Comparison of ENCODE assay signal across 9 cellular contexts in genomic region chr4:25925486-25926201, GRCh38. TPM values are rescaled to one million over a fixed set of nuclear protein-coding genes. Genes with fewer than 3 reads are reported as not detected.
A peak's percentile ranks its signal among the peaks of the same experiment; 100 is the strongest.
DNase-seq lines count a peak whose midpoint lies in the region; FAIRE-seq and TF ChIP-seq lines count a peak whose summit lies in the region.
"Had no signal": no experiment of that assay in that cellular context is flagged by ENCODE, and none has a peak within 500 bp of the region (broad histone marks: within the 10 kb centered on the region; RNA-seq: fewer than 3 reads in every experiment).

No MANE protein-coding gene starts in this region.

- TF ChIP-seq CTCF in astrocyte (IDR thresholded peaks at IDR 0.05; ENCODE audit: insufficient read depth, low read depth, low read length): peak; percentile 65
- TF ChIP-seq CTCF in kidney (IDR thresholded peaks at IDR 0.05; ENCODE audit: borderline replicate concordance, extremely low read depth, insufficient read depth): peak; percentile 29

- H3K4me1 ChIP-seq in astrocyte (ENCODE audit: insufficient read depth, low read length): peaks cover 9% of the 10 kb centered on the region
- H3K4me1 ChIP-seq in kidney (ENCODE audit: control insufficient read depth in 1 of 2, insufficient read depth in 1 of 2, low read depth in 1 of 2, low read length in 2 of 2): no peaks in the 10 kb centered on the region

- no peak for FAIRE-seq in astrocyte (lab: Jason Lieb, UNC)
- no peak for FAIRE-seq in kidney (lab: Jason Lieb, UNC)

- H3K27ac Mint-ChIP-seq in astrocyte (ENCODE audit: unreplicated experiment): no peak overlapping the region
- H3K27ac Mint-ChIP-seq: activated naive CD8-positive, alpha-beta T cell had no signal

- DNase-seq in SKM-1 (lab: John Stamatoyannopoulos, UW; ENCODE audit: unreplicated experiment): peak; percentile 16
- DNase-seq in SKM-1 treated with dmso at 0.1 percent for 144 hours (lab: John Stamatoyannopoulos, UW; ENCODE audit: unreplicated experiment): no peak
- DNase-seq in GOT3 (lab: John Stamatoyannopoulos, UW): peak; percentile 2
- peak; percentile 44 to 50 for DNase-seq in NCI-H1930 (lab: John Stamatoyannopoulos, UW)
- DNase-seq in astrocyte (ENCODE audit: low read depth): no peak
- DNase-seq in kidney: no peak
- DNase-seq in substantia nigra (lab: John Stamatoyannopoulos, UW): peak in 31 of 49 donors; percentile 2 to 54 (median 20)
- no peak for DNase-seq in effector CD8-positive, alpha-beta T cell (lab: John Stamatoyannopoulos, UW)

- peaks cover 3% of the 10 kb centered on the region for H3K9me3 Mint-ChIP-seq in astrocyte (ENCODE audit: unreplicated experiment)

- no peaks in the 10 kb centered on the region for H3K9me3 ChIP-seq in astrocyte (ENCODE audit: insufficient read depth, low read depth, low read length)
- H3K9me3 ChIP-seq in kidney (ENCODE audit: control insufficient read depth in 1 of 2, low read length in 2 of 2): no peaks in the 10 kb centered on the region

- intact Hi-C loops in kidney (cut with DNase I): no loop called here

- H3K27me3 ChIP-seq in astrocyte (ENCODE audit: insufficient read depth, low read length): no peaks in the 10 kb centered on the region

- H3K36me3 Mint-ChIP-seq in astrocyte (ENCODE audit: low read depth, unreplicated experiment): peaks cover 12% of the 10 kb centered on the region

- no peak overlapping the region for H3K4me3 Mint-ChIP-seq in astrocyte (ENCODE audit: unreplicated experiment)
- H3K4me3 Mint-ChIP-seq: activated naive CD8-positive, alpha-beta T cell had no signal

- H3K4me3 ChIP-seq in astrocyte (ENCODE audit: insufficient read depth, low read depth, low read length) (no peak overlapping the region), kidney (ENCODE audit: low read length in 2 of 2) (no peak overlapping the region)

- H3K36me3 ChIP-seq in astrocyte (ENCODE audit: insufficient read depth, low read length): no peaks in the 10 kb centered on the region
- no peaks in the 10 kb centered on the region for H3K36me3 ChIP-seq in kidney (ENCODE audit: control insufficient read depth in 1 of 2, insufficient read depth in 2 of 2, low read length in 2 of 2)

- H3K9ac ChIP-seq in astrocyte (ENCODE audit: low read length): no peak overlapping the region
- no peak overlapping the region for H3K9ac ChIP-seq in kidney (ENCODE audit: low read length in 2 of 2)

- H2AFZ ChIP-seq in astrocyte (ENCODE audit: low read depth, low read length): no peak overlapping the region

- H3K79me2 ChIP-seq in astrocyte (ENCODE audit: insufficient read depth, low read length): no peaks in the 10 kb centered on the region

- H3K4me2 ChIP-seq in astrocyte (ENCODE audit: low read length): no peak overlapping the region

- no peaks in the 10 kb centered on the region for H4K20me1 ChIP-seq in astrocyte (ENCODE audit: insufficient read depth, low read length)

- H3K4me1 Mint-ChIP-seq in astrocyte (ENCODE audit: low read depth, unreplicated experiment): no peaks in the 10 kb centered on the region

- H3K27me3 Mint-ChIP-seq in astrocyte (ENCODE audit: low read depth, unreplicated experiment): no peaks in the 10 kb centered on the region
- H3K27me3 Mint-ChIP-seq: activated naive CD8-positive, alpha-beta T cell had no signal

- H3K27ac ChIP-seq in astrocyte (ENCODE audit: low read depth, low read length) (no peak overlapping the region), kidney (ENCODE audit: low read depth in 2 of 2, low read length in 2 of 2) (no peak overlapping the region), substantia nigra (ENCODE audit: low read depth, low read length, poor library complexity, severe bottlenecking) (no peak overlapping the region)

RNA-seq across cellular contexts. Expression of gene SMIM20, which starts 11.6 kb away (rescaled TPM):
- total RNA-seq in astrocyte: 19.4 and 22.3 TPM in 2 replicates
- total RNA-seq in kidney: 23.8 TPM
- polyA plus RNA-seq in kidney (ENCODE audit: insufficient read depth, low read depth, low replicate concordance): 97.2 TPM

Comparison
In these comparisons a context has a peak if more than half of its experiments do, and no peak if none do; other contexts are left out.
1. DNase-seq: peak in SKM-1 (single experiment), GOT3 (single experiment), NCI-H1930 (2 of 2) and substantia nigra (31 of 49); none in SKM-1 treated with dmso at 0.1 percent for 144 hours (single experiment), astrocyte (single experiment), kidney (single experiment) and effector CD8-positive, alpha-beta T cell (single experiment).